ENCODE assay signal across 21 cellular contexts in genomic region chr3:11536132-11536935, GRCh38.
DNase-seq lines count a peak whose midpoint lies in the region; ATAC-seq, FAIRE-seq and TF ChIP-seq lines count a peak whose summit lies in the region.
"Had no signal": no experiment of that assay in that cellular context is flagged by ENCODE, and none has a peak within 500 bp of the region (broad histone marks: within the 10 kb centered on the region; RNA-seq: fewer than 3 reads in every experiment).

No MANE protein-coding gene starts in this region.

- TF ChIP-seq EP300 in H1 (IDR thresholded peaks at IDR 0.05; ENCODE audit: borderline replicate concordance in 1 of 2, low read depth in 2 of 2, low read length in 2 of 2) (no peak), stomach (IDR thresholded peaks at IDR 0.05) (no peak)

- no peak overlapping the region for H4K5ac ChIP-seq in H1 (ENCODE audit: insufficient read length, low read depth, low read length)

- no peak overlapping the region for H2BK12ac ChIP-seq in H1 (ENCODE audit: low read depth, low read length)

- peaks cover 64% of the 10 kb centered on the region for H3K4me1 Mint-ChIP-seq in nephron

- no peaks in the 10 kb centered on the region for H3K23me2 ChIP-seq in H1 (ENCODE audit: low read depth, low read length)

- 92% methylated on average over 23 of the region's 23 CpGs; no CpG with 5 or more reads in 1 of the 2 experiments for WGBS in H1 (ENCODE audit: extremely low coverage in 1 of 2, insufficient coverage in 1 of 2, insufficient read length in 1 of 2, insufficient replicate concordance in 2 of 2, low coverage in 1 of 2, low lambda C conversion rate in 2 of 2, missing lambda C conversion rate in 1 of 2), 2 experiments
- WGBS in stomach, 5 donors = 54 to 81% (median 58%) methylated on average over 14 to 23 of the region's 23 CpGs

- no peak overlapping the region for H4K8ac ChIP-seq in H1 (ENCODE audit: extremely low read depth, insufficient read depth, low read length)

- H3K27ac ChIP-seq in right atrium auricular region (no peak overlapping the region), H1 (ENCODE audit: low read depth, low read length) (no peak overlapping the region), stomach (no peak overlapping the region)
- H3K27ac ChIP-seq: BLaER1 treated with 17β-estradiol and CSF1 and Interleukin-3, amounts not matched to agents 10 nM and 100 nM; PC-9 had no signal

- H3K27me3 ChIP-seq in right atrium auricular region (no peaks in the 10 kb centered on the region), H1 (replicated peaks in 1 of 4; ENCODE audit: control insufficient read depth in 3 of 4, extremely low read depth in 1 of 4, insufficient read depth in 3 of 4, low read length in 3 of 4) (no peaks in the 10 kb centered on the region), stomach (no peaks in the 10 kb centered on the region)
- H3K27me3 ChIP-seq: BLaER1 treated with 17β-estradiol and CSF1 and Interleukin-3, amounts not matched to agents 10 nM and 100 nM had no signal

- TF ChIP-seq CTCF in right atrium auricular region (IDR thresholded peaks at IDR 0.05) (no peak), H1 (IDR thresholded peaks at IDR 0.05; ENCODE audit: control extremely low read depth in 1 of 3, insufficient read depth in 1 of 3, low read depth in 1 of 3, low read length in 3 of 3) (peak in 2 of 3 experiments; percentile 14 to 16; a peak in 2 of 4 replicates), nephron (IDR thresholded peaks at IDR 0.05; ENCODE audit: unreplicated experiment in 3 of 3) (no peak), stomach (IDR thresholded peaks at IDR 0.05) (peak in 3 of 7 experiments; percentile 7 to 46 (median 22))

- ATAC-seq in HG03097 (IDR thresholded peaks at IDR 0.05; ENCODE audit: low FRiP score, unreplicated experiment) = no peak

- H3K27me3 Mint-ChIP-seq in nephron (ENCODE audit: low read depth) = no peaks in the 10 kb centered on the region
- H3K27me3 Mint-ChIP-seq: CD8-positive, alpha-beta memory T cell had no signal

- H4K91ac ChIP-seq in H1 (replicated peaks; ENCODE audit: insufficient read length, low read length) = no peak overlapping the region

- CTCF ChIA-PET in H1 (lab: Charles Lee; ENCODE audit: partially characterized antibody) = interaction anchor here (0.6 to 6.6 kb wide), 5 partner anchors 14 to 255 kb away, joined by 3 to 58 read pairs (median 4); no protein-coding TSS in a partner anchor

- H3K9me3 Mint-ChIP-seq in nephron = no peaks in the 10 kb centered on the region
- H3K9me3 Mint-ChIP-seq: CD8-positive, alpha-beta memory T cell had no signal

- peaks cover 0 to 4% of the 10 kb centered on the region in 2 experiments for H4K20me1 ChIP-seq in H1 (replicated peaks in 1 of 2; ENCODE audit: control insufficient read depth in 1 of 2, insufficient read depth in 2 of 2, low read length in 2 of 2)

- H3K14ac ChIP-seq in H1 (ENCODE audit: insufficient read length) = no peak overlapping the region

- H3K4ac ChIP-seq in H1 (replicated peaks; ENCODE audit: insufficient read length, low read depth, low read length) = no peak overlapping the region

- in situ Hi-C loops in ACHN (cut with HindIII; ENCODE audit: low pct_ligation_motif_present, low pct_unique_long_range_greater_than_20kb, low sequenced_read_pairs) = no loop called here

- H3K79me1 ChIP-seq in H1 (ENCODE audit: low read depth, low read length) = no peaks in the 10 kb centered on the region

- H3K4me1 ChIP-seq in right atrium auricular region (peaks cover 0 to 20% of the 10 kb centered on the region in 2 donors), H1 (replicated peaks in 1 of 4; ENCODE audit: control insufficient read depth in 3 of 4, insufficient read depth in 4 of 4, low read length in 3 of 4) (peaks cover 0 to 3% (median 0%) of the 10 kb centered on the region in 4 experiments; a peak in 1 of 7 replicates), stomach (peaks cover 0 to 20% (median 0%) of the 10 kb centered on the region in 4 donors)

- H3K36me3 Mint-ChIP-seq in nephron (ENCODE audit: low read depth) = peaks cover 3% of the 10 kb centered on the region

- H2BK5ac ChIP-seq in H1 (ENCODE audit: low read depth, low read length) = no peak overlapping the region

- peak overlapping the region in 2 of 3 experiments; percentile 35 to 98 for H3K27ac Mint-ChIP-seq in nephron
- H3K27ac Mint-ChIP-seq: CD8-positive, alpha-beta memory T cell had no signal

- peak; percentile 13 to 29; a peak in 1 of 4 replicates for TF ChIP-seq RAD21 in H1 (IDR thresholded peaks at IDR 0.05 in 1 of 2, conservative IDR thresholded peaks at IDR 0.05 in 1 of 2; ENCODE audit: low read depth in 2 of 2, low read length in 2 of 2)

- FAIRE-seq in H1 (lab: Jason Lieb, UNC) = no peak
- FAIRE-seq: A204.1, GM12892, HTR-8/SVneo had no signal

- H2BK120ac ChIP-seq in H1 (replicated peaks; ENCODE audit: low read depth, low read length) = no peak overlapping the region

- H3K4me2 ChIP-seq in H1 (ENCODE audit: insufficient read depth in 1 of 2, low read depth in 2 of 2, low read length in 2 of 2) = no peak overlapping the region
- H3K4me2 ChIP-seq: PC-9, SK-N-SH had no signal

- no peak overlapping the region for H3K9ac ChIP-seq in H1 (replicated peaks in 1 of 4; ENCODE audit: extremely low read depth in 1 of 4, low read depth in 3 of 4, low read length in 3 of 4)
- H3K9ac ChIP-seq: BLaER1 treated with 17β-estradiol and CSF1 and Interleukin-3, amounts not matched to agents 10 nM and 100 nM; SK-N-SH had no signal

- no peak overlapping the region for H2AK5ac ChIP-seq in H1 (ENCODE audit: low read depth, low read length)

- H3K79me2 ChIP-seq in H1 (ENCODE audit: control insufficient read depth in 1 of 2, insufficient read depth in 2 of 2, low read length in 2 of 2) = no peaks in the 10 kb centered on the region

- no peak overlapping the region for H3K56ac ChIP-seq in H1 (replicated peaks; ENCODE audit: insufficient read length, low read depth, low read length)

- H3K36me3 ChIP-seq in right atrium auricular region (no peaks in the 10 kb centered on the region), H1 (ENCODE audit: control insufficient read depth in 2 of 4, insufficient read depth in 4 of 4, low read length in 3 of 4) (no peaks in the 10 kb centered on the region), stomach (no peaks in the 10 kb centered on the region)

- H3K23ac ChIP-seq in H1 (ENCODE audit: insufficient read length) = no peak overlapping the region

- no peaks in the 10 kb centered on the region for H3K9me3 ChIP-seq in right atrium auricular region
- H3K9me3 ChIP-seq in H1 (ENCODE audit: insufficient read depth in 2 of 2, low read depth in 1 of 2, low read length in 1 of 2) = no peaks in the 10 kb centered on the region
- H3K9me3 ChIP-seq in stomach = no peaks in the 10 kb centered on the region
- H3K9me3 ChIP-seq: BLaER1 treated with 17β-estradiol and CSF1 and Interleukin-3, amounts not matched to agents 10 nM and 100 nM; SK-N-SH had no signal

- peak; percentile 10 for DNase-seq in cardiac septum (ENCODE audit: low spot score)
- no peak for DNase-seq in right atrium auricular region (ENCODE audit: low spot score)
- DNase-seq in H1 (ENCODE audit: low read depth in 1 of 2, low spot score in 2 of 2) = no peak
- peak; percentile 47 for DNase-seq in stomach
- no peak for DNase-seq in ACHN
- no peak for DNase-seq in COLO829 (ENCODE audit: low spot score)
- DNase-seq: CD8-positive, alpha-beta memory T cell; DND-41; MV-4-11; NCI-H1417; NCI-H187 treated with DMSO at 0.1 percent for 48 hours; NCI-H446 treated with DMSO at 0.1 percent for 48 hours; NCI-H774; PC-9; SK-N-SH had no signal

- H2BK15ac ChIP-seq in H1 (ENCODE audit: low read length) = no peak overlapping the region

- H3K18ac ChIP-seq in H1 (ENCODE audit: extremely low read depth, low read length) = no peak overlapping the region

- H3K4me3 ChIP-seq in right atrium auricular region = no peak overlapping the region
- no peak overlapping the region for H3K4me3 ChIP-seq in H1 (ENCODE audit: extremely low read depth in 1 of 4, insufficient read depth in 2 of 4, low read depth in 3 of 4, low read length in 4 of 4)
- H3K4me3 ChIP-seq in stomach = peak overlapping the region in 2 of 4 donors; percentile 15 to 24
- H3K4me3 ChIP-seq: BLaER1 treated with 17β-estradiol and CSF1 and Interleukin-3, amounts not matched to agents 10 nM and 100 nM; PC-9 had no signal

- TF ChIP-seq POLR2A in H1 (IDR thresholded peaks at IDR 0.05; ENCODE audit: control extremely low read depth in 1 of 2, low read depth in 2 of 2, low read length in 2 of 2) (no peak), stomach (IDR thresholded peaks at IDR 0.05) (no peak)

- H2BK20ac ChIP-seq in H1 (ENCODE audit: low read length) = no peak overlapping the region

- no peak overlapping the region for H3K4me3 Mint-ChIP-seq in nephron
- H3K4me3 Mint-ChIP-seq: CD8-positive, alpha-beta memory T cell had no signal

- H2AFZ ChIP-seq in H1 (ENCODE audit: low read length) = no peak overlapping the region
- H2AFZ ChIP-seq: PC-9 had no signal

- POLR2A ChIA-PET in H1 (lab: Charles Lee; ENCODE audit: partially characterized antibody) = no interaction called here

- intact Hi-C loops in cardiac septum (cut with DNase I) (loop anchor here (10.0 kb wide), 1 partner anchor 152 kb away; no protein-coding TSS in a partner anchor), stomach (cut with DNase I; ENCODE audit: low total_unique reads) (no loop called here)

TF ChIP-seq in H1, 55 proteins besides CTCF, POLR2A, EP300 and RAD21 (continues in another document):
- TF ChIP-seq KDM4A (IDR thresholded peaks at IDR 0.05; ENCODE audit: low read depth, low read length, severe bottlenecking) (no peak), NANOG (IDR thresholded peaks at IDR 0.05; ENCODE audit: insufficient read depth, low read depth, low read length, poor library complexity, severe bottlenecking) (no peak), POU5F1 (IDR thresholded peaks at IDR 0.05; ENCODE audit: low read depth, low read length) (no peak), CTBP2 (IDR thresholded peaks at IDR 0.05; ENCODE audit: borderline replicate concordance, insufficient read depth, insufficient read length, low read length) (no peak), SIN3A (conservative IDR thresholded peaks at IDR 0.05 in 1 of 2, IDR thresholded peaks at IDR 0.05 in 1 of 2; ENCODE audit: low read depth in 1 of 2, low read length in 2 of 2) (no peak), SUZ12 (IDR thresholded peaks at IDR 0.05; ENCODE audit: low read length) (no peak), BACH1 (IDR thresholded peaks at IDR 0.05; ENCODE audit: low read length) (no peak), SIX5 (IDR thresholded peaks at IDR 0.05; ENCODE audit: low read depth, low read length) (no peak), CBX8 (IDR thresholded peaks at IDR 0.05; ENCODE audit: borderline replicate concordance, low read depth, low read length) (no peak), NRF1 (IDR thresholded peaks at IDR 0.05; ENCODE audit: low read depth, low read length) (no peak), USF2 (IDR thresholded peaks at IDR 0.05; ENCODE audit: low read length) (no peak)

Comparison
In these comparisons a context has a peak if more than half of its experiments do, and no peak if none do; other contexts are left out.
1. DNase-seq: peak in cardiac septum (single experiment) and stomach (single experiment); none in right atrium auricular region (single experiment), H1 (0 of 2), ACHN (single experiment) and COLO829 (single experiment).
2. CTCF ChIP-seq: peak in H1 (2 of 3); none in right atrium auricular region (0 of 2) and nephron (0 of 3).